In the genomic region with DNA sequence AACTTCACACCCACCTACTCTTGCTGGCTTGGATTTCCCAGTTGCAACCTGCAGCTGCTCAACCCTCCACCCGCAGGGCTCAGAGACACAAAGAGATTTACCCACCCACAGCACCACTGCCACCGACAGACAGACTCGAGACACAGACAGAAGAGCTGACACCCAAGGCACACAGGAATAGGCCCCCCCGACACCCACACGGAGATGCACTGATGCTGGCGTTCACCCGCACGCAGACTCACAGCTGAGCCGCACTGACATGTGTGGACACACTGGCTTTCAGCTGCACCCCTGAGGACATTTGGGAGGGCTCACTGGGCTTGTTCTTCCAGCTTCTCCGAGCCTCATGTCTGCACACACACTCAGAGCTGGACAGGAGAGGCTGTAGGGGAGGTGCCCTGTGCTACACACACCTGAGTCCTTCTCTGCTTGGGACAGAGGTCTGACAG, we compare ENCODE assay signal across 1 cellular context.
TF ChIP-seq lines count a peak whose summit lies in the region.

No MANE protein-coding gene starts in this region.

TF ChIP-seq in HepG2, 621 proteins besides CTCF, POLR2A, EP300 and RAD21 (continued from another document and continues in another):
- TF ChIP-seq, protein P1, sequence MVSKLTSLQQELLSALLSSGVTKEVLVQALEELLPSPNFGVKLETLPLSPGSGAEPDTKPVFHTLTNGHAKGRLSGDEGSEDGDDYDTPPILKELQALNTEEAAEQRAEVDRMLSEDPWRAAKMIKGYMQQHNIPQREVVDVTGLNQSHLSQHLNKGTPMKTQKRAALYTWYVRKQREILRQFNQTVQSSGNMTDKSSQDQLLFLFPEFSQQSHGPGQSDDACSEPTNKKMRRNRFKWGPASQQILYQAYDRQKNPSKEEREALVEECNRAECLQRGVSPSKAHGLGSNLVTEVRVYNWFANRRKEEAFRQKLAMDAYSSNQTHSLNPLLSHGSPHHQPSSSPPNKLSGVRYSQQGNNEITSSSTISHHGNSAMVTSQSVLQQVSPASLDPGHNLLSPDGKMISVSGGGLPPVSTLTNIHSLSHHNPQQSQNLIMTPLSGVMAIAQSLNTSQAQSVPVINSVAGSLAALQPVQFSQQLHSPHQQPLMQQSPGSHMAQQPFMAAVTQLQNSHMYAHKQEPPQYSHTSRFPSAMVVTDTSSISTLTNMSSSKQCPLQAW (CRISPR knock-in tag; IDR thresholded peaks at IDR 0.05), result 0 out of 2 replicates have a peak, but pooled peaks have one; percentile 8
- TF ChIP-seq SIN3B (IDR thresholded peaks at IDR 0.05; ENCODE audit: low read length), result no peak
- no peak for TF ChIP-seq ARNT2 (CRISPR knock-in tag; IDR thresholded peaks at IDR 0.05; ENCODE audit: low read depth)
- no peak for TF ChIP-seq SCMH1 (CRISPR knock-in tag; IDR thresholded peaks at IDR 0.05; ENCODE audit: borderline replicate concordance)
- TF ChIP-seq, protein P2, sequence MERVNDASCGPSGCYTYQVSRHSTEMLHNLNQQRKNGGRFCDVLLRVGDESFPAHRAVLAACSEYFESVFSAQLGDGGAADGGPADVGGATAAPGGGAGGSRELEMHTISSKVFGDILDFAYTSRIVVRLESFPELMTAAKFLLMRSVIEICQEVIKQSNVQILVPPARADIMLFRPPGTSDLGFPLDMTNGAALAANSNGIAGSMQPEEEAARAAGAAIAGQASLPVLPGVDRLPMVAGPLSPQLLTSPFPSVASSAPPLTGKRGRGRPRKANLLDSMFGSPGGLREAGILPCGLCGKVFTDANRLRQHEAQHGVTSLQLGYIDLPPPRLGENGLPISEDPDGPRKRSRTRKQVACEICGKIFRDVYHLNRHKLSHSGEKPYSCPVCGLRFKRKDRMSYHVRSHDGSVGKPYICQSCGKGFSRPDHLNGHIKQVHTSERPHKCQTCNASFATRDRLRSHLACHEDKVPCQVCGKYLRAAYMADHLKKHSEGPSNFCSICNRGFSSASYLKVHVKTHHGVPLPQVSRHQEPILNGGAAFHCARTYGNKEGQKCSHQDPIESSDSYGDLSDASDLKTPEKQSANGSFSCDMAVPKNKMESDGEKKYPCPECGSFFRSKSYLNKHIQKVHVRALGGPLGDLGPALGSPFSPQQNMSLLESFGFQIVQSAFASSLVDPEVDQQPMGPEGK (CRISPR knock-in tag; IDR thresholded peaks at IDR 0.05), result no peak; the same call in 1 of the 2 replicates
- TF ChIP-seq ZIK1 (CRISPR knock-in tag; IDR thresholded peaks at IDR 0.05; ENCODE audit: borderline replicate concordance, low read depth), result peak; percentile 70; the same call in 1 of the 2 replicates
- no peak for TF ChIP-seq MYNN (CRISPR knock-in tag; IDR thresholded peaks at IDR 0.05; ENCODE audit: low read depth)
- TF ChIP-seq, protein P3, sequence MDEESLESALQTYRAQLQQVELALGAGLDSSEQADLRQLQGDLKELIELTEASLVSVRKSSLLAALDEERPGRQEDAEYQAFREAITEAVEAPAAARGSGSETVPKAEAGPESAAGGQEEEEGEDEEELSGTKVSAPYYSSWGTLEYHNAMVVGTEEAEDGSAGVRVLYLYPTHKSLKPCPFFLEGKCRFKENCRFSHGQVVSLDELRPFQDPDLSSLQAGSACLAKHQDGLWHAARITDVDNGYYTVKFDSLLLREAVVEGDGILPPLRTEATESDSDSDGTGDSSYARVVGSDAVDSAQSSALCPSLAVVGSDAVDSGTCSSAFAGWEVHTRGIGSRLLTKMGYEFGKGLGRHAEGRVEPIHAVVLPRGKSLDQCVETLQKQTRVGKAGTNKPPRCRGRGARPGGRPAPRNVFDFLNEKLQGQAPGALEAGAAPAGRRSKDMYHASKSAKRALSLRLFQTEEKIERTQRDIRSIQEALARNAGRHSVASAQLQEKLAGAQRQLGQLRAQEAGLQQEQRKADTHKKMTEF (CRISPR knock-in tag; IDR thresholded peaks at IDR 0.05), result 0 out of 2 replicates have a peak, but pooled peaks have one; percentile 11
- no peak for TF ChIP-seq HOXA5 (CRISPR knock-in tag; IDR thresholded peaks at IDR 0.05)
- TF ChIP-seq ZNF12 (CRISPR knock-in tag; IDR thresholded peaks at IDR 0.05), result no peak
- TF ChIP-seq CHD2 (IDR thresholded peaks at IDR 0.05; ENCODE audit: low read depth, low read length), result no peak
- TF ChIP-seq, protein P4, sequence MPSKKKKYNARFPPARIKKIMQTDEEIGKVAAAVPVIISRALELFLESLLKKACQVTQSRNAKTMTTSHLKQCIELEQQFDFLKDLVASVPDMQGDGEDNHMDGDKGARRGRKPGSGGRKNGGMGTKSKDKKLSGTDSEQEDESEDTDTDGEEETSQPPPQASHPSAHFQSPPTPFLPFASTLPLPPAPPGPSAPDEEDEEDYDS (CRISPR knock-in tag; IDR thresholded peaks at IDR 0.05), result no peak
- TF ChIP-seq, protein P5, sequence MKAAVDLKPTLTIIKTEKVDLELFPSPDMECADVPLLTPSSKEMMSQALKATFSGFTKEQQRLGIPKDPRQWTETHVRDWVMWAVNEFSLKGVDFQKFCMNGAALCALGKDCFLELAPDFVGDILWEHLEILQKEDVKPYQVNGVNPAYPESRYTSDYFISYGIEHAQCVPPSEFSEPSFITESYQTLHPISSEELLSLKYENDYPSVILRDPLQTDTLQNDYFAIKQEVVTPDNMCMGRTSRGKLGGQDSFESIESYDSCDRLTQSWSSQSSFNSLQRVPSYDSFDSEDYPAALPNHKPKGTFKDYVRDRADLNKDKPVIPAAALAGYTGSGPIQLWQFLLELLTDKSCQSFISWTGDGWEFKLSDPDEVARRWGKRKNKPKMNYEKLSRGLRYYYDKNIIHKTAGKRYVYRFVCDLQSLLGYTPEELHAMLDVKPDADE (CRISPR knock-in tag; IDR thresholded peaks at IDR 0.05), result no peak
- no peak for TF ChIP-seq ZNF207 (IDR thresholded peaks at IDR 0.05; ENCODE audit: borderline replicate concordance)
- TF ChIP-seq, protein P6, sequence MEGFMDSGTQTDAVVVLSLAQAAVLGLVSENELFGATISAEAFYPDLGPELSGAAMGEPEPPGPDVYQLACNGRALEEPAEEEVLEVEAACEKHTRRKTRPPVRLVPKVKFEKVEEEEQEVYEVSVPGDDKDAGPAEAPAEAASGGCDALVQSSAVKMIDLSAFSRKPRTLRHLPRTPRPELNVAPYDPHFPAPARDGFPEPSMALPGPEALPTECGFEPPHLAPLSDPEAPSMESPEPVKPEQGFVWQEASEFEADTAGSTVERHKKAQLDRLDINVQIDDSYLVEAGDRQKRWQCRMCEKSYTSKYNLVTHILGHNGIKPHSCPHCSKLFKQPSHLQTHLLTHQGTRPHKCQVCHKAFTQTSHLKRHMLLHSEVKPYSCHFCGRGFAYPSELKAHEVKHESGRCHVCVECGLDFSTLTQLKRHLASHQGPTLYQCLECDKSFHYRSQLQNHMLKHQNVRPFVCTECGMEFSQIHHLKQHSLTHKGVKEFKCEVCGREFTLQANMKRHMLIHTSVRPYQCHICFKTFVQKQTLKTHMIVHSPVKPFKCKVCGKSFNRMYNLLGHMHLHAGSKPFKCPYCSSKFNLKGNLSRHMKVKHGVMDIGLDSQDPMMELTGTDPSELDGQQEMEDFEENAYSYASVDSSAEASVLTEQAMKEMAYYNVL (CRISPR knock-in tag; IDR thresholded peaks at IDR 0.05; ENCODE audit: borderline replicate concordance), result 0 out of 2 replicates have a peak, but pooled peaks have one; percentile 31
- TF ChIP-seq SNAPC2 (CRISPR knock-in tag; IDR thresholded peaks at IDR 0.05), result no peak
- TF ChIP-seq ZMAT3 (CRISPR knock-in tag; conservative IDR thresholded peaks at IDR 0.05), result no peak
- no peak for TF ChIP-seq XBP1 (CRISPR knock-in tag; IDR thresholded peaks at IDR 0.05)
- TF ChIP-seq, protein P7, sequence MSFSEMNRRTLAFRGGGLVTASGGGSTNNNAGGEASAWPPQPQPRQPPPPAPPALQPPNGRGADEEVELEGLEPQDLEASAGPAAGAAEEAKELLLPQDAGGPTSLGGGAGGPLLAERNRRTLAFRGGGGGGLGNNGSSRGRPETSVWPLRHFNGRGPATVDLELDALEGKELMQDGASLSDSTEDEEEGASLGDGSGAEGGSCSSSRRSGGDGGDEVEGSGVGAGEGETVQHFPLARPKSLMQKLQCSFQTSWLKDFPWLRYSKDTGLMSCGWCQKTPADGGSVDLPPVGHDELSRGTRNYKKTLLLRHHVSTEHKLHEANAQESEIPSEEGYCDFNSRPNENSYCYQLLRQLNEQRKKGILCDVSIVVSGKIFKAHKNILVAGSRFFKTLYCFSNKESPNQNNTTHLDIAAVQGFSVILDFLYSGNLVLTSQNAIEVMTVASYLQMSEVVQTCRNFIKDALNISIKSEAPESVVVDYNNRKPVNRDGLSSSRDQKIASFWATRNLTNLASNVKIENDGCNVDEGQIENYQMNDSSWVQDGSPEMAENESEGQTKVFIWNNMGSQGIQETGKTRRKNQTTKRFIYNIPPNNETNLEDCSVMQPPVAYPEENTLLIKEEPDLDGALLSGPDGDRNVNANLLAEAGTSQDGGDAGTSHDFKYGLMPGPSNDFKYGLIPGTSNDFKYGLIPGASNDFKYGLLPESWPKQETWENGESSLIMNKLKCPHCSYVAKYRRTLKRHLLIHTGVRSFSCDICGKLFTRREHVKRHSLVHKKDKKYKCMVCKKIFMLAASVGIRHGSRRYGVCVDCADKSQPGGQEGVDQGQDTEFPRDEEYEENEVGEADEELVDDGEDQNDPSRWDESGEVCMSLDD (CRISPR knock-in tag; IDR thresholded peaks at IDR 0.05; ENCODE audit: borderline replicate concordance), result no peak
- no peak for TF ChIP-seq ZNF607 (CRISPR knock-in tag; IDR thresholded peaks at IDR 0.05; ENCODE audit: borderline replicate concordance)
- TF ChIP-seq PHF20 (CRISPR knock-in tag; IDR thresholded peaks at IDR 0.05), result no peak
- 0 out of 2 replicates have a peak, but pooled peaks have one; percentile 4 for TF ChIP-seq ZNF644 (CRISPR knock-in tag; IDR thresholded peaks at IDR 0.05; ENCODE audit: low read depth)
- TF ChIP-seq KAT7 (CRISPR knock-in tag; IDR thresholded peaks at IDR 0.05; ENCODE audit: borderline replicate concordance), result no peak
- TF ChIP-seq ZNF567 (CRISPR knock-in tag; IDR thresholded peaks at IDR 0.05; ENCODE audit: borderline replicate concordance), result no peak
- TF ChIP-seq, protein P8, sequence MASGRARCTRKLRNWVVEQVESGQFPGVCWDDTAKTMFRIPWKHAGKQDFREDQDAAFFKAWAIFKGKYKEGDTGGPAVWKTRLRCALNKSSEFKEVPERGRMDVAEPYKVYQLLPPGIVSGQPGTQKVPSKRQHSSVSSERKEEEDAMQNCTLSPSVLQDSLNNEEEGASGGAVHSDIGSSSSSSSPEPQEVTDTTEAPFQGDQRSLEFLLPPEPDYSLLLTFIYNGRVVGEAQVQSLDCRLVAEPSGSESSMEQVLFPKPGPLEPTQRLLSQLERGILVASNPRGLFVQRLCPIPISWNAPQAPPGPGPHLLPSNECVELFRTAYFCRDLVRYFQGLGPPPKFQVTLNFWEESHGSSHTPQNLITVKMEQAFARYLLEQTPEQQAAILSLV (CRISPR knock-in tag; IDR thresholded peaks at IDR 0.05; ENCODE audit: borderline replicate concordance), result no peak
- no peak for TF ChIP-seq SRSF1 (optimal IDR thresholded peaks at IDR 0.05; ENCODE audit: low read depth, low read length)
- TF ChIP-seq NRL (CRISPR knock-in tag; IDR thresholded peaks at IDR 0.05; ENCODE audit: borderline replicate concordance), result 0 out of 2 replicates have a peak, but pooled peaks have one; percentile 8
- TF ChIP-seq MAFF (IDR thresholded peaks at IDR 0.05; ENCODE audit: low read depth, low read length), result no peak
- TF ChIP-seq ZNF672 (CRISPR knock-in tag; IDR thresholded peaks at IDR 0.05), result no peak
- no peak for TF ChIP-seq PAF1 (CRISPR knock-in tag; IDR thresholded peaks at IDR 0.05)
- TF ChIP-seq MED8 (CRISPR knock-in tag; IDR thresholded peaks at IDR 0.05; ENCODE audit: insufficient replicate concordance), result no peak
- no peak for TF ChIP-seq SIN3A (IDR thresholded peaks at IDR 0.05; ENCODE audit: borderline replicate concordance, low read depth, low read length)
- TF ChIP-seq NONO (IDR thresholded peaks at IDR 0.05), result no peak
- no peak for TF ChIP-seq NONO (CRISPR knock-in tag; conservative IDR thresholded peaks at IDR 0.05)
- TF ChIP-seq PRPF4 (IDR thresholded peaks at IDR 0.05; ENCODE audit: low read depth, low read length, poor library complexity, severe bottlenecking), result no peak
- no peak for TF ChIP-seq KLF16 (CRISPR knock-in tag; IDR thresholded peaks at IDR 0.05)
- TF ChIP-seq RBM39 (IDR thresholded peaks at IDR 0.05; ENCODE audit: low read depth, low read length, poor library complexity, severe bottlenecking), result peak; percentile 31
- no peak for TF ChIP-seq SMAD9 (CRISPR knock-in tag; IDR thresholded peaks at IDR 0.05)
